Comparison of ENCODE assay signal across 24 cellular contexts in genomic region chr1:13836136-13836535, GRCh38.
"Had no signal": no experiment of that assay in that cellular context is flagged by ENCODE, and none has a peak within 500 bp of the region (broad histone marks: within the 10 kb centered on the region; RNA-seq: fewer than 3 reads in every experiment).

No MANE protein-coding gene starts in this region.

- H3K36me3 ChIP-seq: neural progenitor cell, ovary, stomach, thoracic aorta, thyroid gland, tibial nerve, upper lobe of left lung, vagina had no signal

- H3K27ac ChIP-seq: neural progenitor cell, ovary, parathyroid adenoma, psoas muscle, skin epidermis, stomach, thoracic aorta, thyroid gland, tibial nerve, upper lobe of left lung, vagina had no signal

- H3K4me1 ChIP-seq: neural progenitor cell, parathyroid adenoma, psoas muscle, tibial nerve had no signal

- H3K4me2 ChIP-seq: neural progenitor cell had no signal

- H2AFZ ChIP-seq: neural progenitor cell, parathyroid adenoma had no signal

- H3K27me3 ChIP-seq: neural progenitor cell, ovary, thyroid gland, tibial nerve, upper lobe of left lung, vagina had no signal

- H3K9ac ChIP-seq: neural progenitor cell, parathyroid adenoma had no signal

- DNase-seq: natural killer cell; occipital lobe; ovary; psoas muscle; right cardiac atrium; stimulated activated CD4-positive, alpha-beta T cell treated with anti-CD3 and anti-CD28 coated beads, Interleukin-15, amount 100 ng/mL, for 24 hours; stimulated activated CD4-positive, alpha-beta T cell treated with anti-CD3 and anti-CD28 coated beads, Interleukin-2, amount 100 ng/mL, for 24 hours; stimulated activated CD4-positive, alpha-beta T cell treated with anti-CD3 and anti-CD28 coated beads, Interleukin-2, amount 100 ng/mL, for 48 hours; stimulated activated CD4-positive, alpha-beta T cell treated with anti-CD3 and anti-CD28 coated beads, Interleukin-4, amount 100 ng/mL, for 24 hours; stimulated activated naive B cell treated with anti-CD40 and anti-IgM and Interleukin-4, amounts not matched to agents 10 μg/mL and 1 μg/mL and 100 μg/mL, for 72 hours; stimulated activated naive CD4-positive, alpha-beta T cell treated with Interleukin-2 at 50 U/mL for 16 hours; stomach; thyroid gland; trophoblast cell; upper lobe of left lung had no signal

- FAIRE-seq: urothelium cell line had no signal

- H3K4me3 ChIP-seq: neural progenitor cell, ovary, psoas muscle, skin epidermis, stomach, thoracic aorta, thyroid gland, tibial nerve, upper lobe of left lung, vagina had no signal

- H3K79me2 ChIP-seq: parathyroid adenoma had no signal

- ATAC-seq: natural killer cell; psoas muscle; right cardiac atrium; sciatic nerve; stimulated activated effector memory CD8-positive, alpha-beta T cell treated with anti-CD3 and anti-CD28 coated beads, Interleukin-12 subunit alpha, Interleukin-12 subunit beta, amount 100 ng/mL, for 72 hours; stimulated activated naive B cell treated with anti-CD40 and anti-IgM and Interleukin-4, amounts not matched to agents 10 μg/mL and 1 μg/mL and 100 μg/mL, for 72 hours had no signal

- H3K9me3 ChIP-seq: ovary, stomach, thoracic aorta, thyroid gland, tibial nerve, upper lobe of left lung, vagina had no signal
